Comparison of ENCODE assay signal across 23 cellular contexts in genomic region chr6:51552400-51552799, GRCh38.
DNase-seq lines count a peak whose midpoint lies in the region; ATAC-seq and TF ChIP-seq lines count a peak whose summit lies in the region.
"Had no signal": no experiment of that assay in that cellular context is flagged by ENCODE, and none has a peak within 500 bp of the region (broad histone marks: within the 10 kb centered on the region; RNA-seq: fewer than 3 reads in every experiment).

No MANE protein-coding gene starts in this region.

- H3K4me1 ChIP-seq in BE2C: peaks cover 27% of the 10 kb centered on the region
- H3K4me1 ChIP-seq: BLaER1 treated with 17β-estradiol and CSF1 and Interleukin-3, amounts not matched to agents 10 nM and 100 nM; Caco-2 had no signal

- H3K4me3 ChIP-seq in BE2C (ENCODE audit: low read depth, low read length) (peak overlapping the region; percentile 31), SK-N-MC (peak overlapping the region; percentile 5; the same call in 1 of the 2 replicates)
- H3K4me3 ChIP-seq: BLaER1 treated with 17β-estradiol and CSF1 and Interleukin-3, amounts not matched to agents 10 nM and 100 nM; GM12878 had no signal

- H3K9ac ChIP-seq in SK-N-MC (ENCODE audit: insufficient read length): no peak overlapping the region
- H3K9ac ChIP-seq: BLaER1 treated with 17β-estradiol and CSF1 and Interleukin-3, amounts not matched to agents 10 nM and 100 nM had no signal

- ATAC-seq in HG03196 (IDR thresholded peaks at IDR 0.05; ENCODE audit: unreplicated experiment): no peak
- ATAC-seq: CD8-positive, alpha-beta T cell had no signal

- TF ChIP-seq CTCF in BE2C (IDR thresholded peaks at IDR 0.05; ENCODE audit: low read depth, low read length): no peak

- DNase-seq in NCI-H82 (lab: John Stamatoyannopoulos, UW): peak; percentile 22
- DNase-seq in NCI-H82 treated with DMSO at 0.1 percent for 48 hours (lab: John Stamatoyannopoulos, UW; ENCODE audit: unreplicated experiment): no peak
- peak; percentile 51 for DNase-seq in BE2C
- peak; percentile 73 for DNase-seq in NCI-H69 (lab: John Stamatoyannopoulos, UW)
- DNase-seq in SK-N-MC (ENCODE audit: low read depth, low spot score): no peak
- no peak for DNase-seq in DMS114 treated with DMSO at 0.1 percent for 48 hours (lab: John Stamatoyannopoulos, UW; ENCODE audit: unreplicated experiment)
- DNase-seq in ureter (ENCODE audit: low spot score): no peak
- DNase-seq: 8988T; ACHN; Caco-2; Calu3; CD4-positive, alpha-beta T cell; CD8-positive, alpha-beta T cell; DMS153; DMS53; DMS79; DND-41; EL; GDM1 had no signal

- no peaks in the 10 kb centered on the region for H3K27me3 ChIP-seq in BE2C
- H3K27me3 ChIP-seq: BLaER1 treated with 17β-estradiol and CSF1 and Interleukin-3, amounts not matched to agents 10 nM and 100 nM had no signal

- H3K36me3 ChIP-seq in BE2C: no peaks in the 10 kb centered on the region
- H3K36me3 ChIP-seq in SK-N-MC (ENCODE audit: insufficient read depth, low read length): no peaks in the 10 kb centered on the region
- H3K36me3 ChIP-seq: BLaER1 treated with 17β-estradiol and CSF1 and Interleukin-3, amounts not matched to agents 10 nM and 100 nM had no signal

- no peaks in the 10 kb centered on the region for H3K9me3 ChIP-seq in BE2C
- H3K9me3 ChIP-seq in SK-N-MC (ENCODE audit: low read depth, low read length): no peaks in the 10 kb centered on the region
- H3K9me3 ChIP-seq: BLaER1 treated with 17β-estradiol and CSF1 and Interleukin-3, amounts not matched to agents 10 nM and 100 nM; Caco-2 had no signal

- H3K27ac ChIP-seq in SK-N-MC: peak overlapping the region; percentile 73; the same call in 1 of the 2 replicates
- H3K27ac ChIP-seq: BLaER1 treated with 17β-estradiol and CSF1 and Interleukin-3, amounts not matched to agents 10 nM and 100 nM; C4-2B had no signal

Comparison
In these comparisons a context has a peak if more than half of its experiments do, and no peak if none do; other contexts are left out.
1. DNase-seq: peak in NCI-H82 (single experiment), BE2C (single experiment) and NCI-H69 (single experiment); none in NCI-H82 treated with DMSO at 0.1 percent for 48 hours (single experiment), SK-N-MC (single experiment), DMS114 treated with DMSO at 0.1 percent for 48 hours (single experiment) and ureter (single experiment).